ENCODE assay signal across 28 cellular contexts in genomic region chr3:37417297-37418082, GRCh38.
"Had no signal": no experiment of that assay in that cellular context is flagged by ENCODE, and none has a peak within 500 bp of the region (broad histone marks: within the 10 kb centered on the region; RNA-seq: fewer than 3 reads in every experiment).

No MANE protein-coding gene starts in this region.

- H3K4me3 ChIP-seq: coronary artery, esophagus squamous epithelium, gastrocnemius medialis, heart left ventricle, lung, smooth muscle cell, thyroid gland, vagina had no signal

- H3K4me2 ChIP-seq: smooth muscle cell had no signal

- H3K9ac ChIP-seq: parathyroid adenoma had no signal

- H3K27me3 Mint-ChIP-seq: memory B cell; progenitor cell of endocrine pancreas; stimulated activated naive CD8-positive, alpha-beta T cell treated with anti-CD3 and anti-CD28 coated beads, Interleukin-15, amount 100 ng/mL, for 72 hours had no signal

- DNase-seq: dermis blood vessel endothelial cell; effector memory CD4-positive, alpha-beta T cell; erythroblast; esophagus squamous epithelium; gastrocnemius medialis; heart left ventricle; hippocampal formation; islet precursor cell; kidney glomerular epithelial cell; left colon; left ventricle myocardium superior; natural killer cell; stimulated activated CD4-positive, alpha-beta T cell treated with anti-CD3 and anti-CD28 coated beads, Interleukin-12 subunit alpha, Interleukin-12 subunit beta, amount 100 ng/mL, for 4 hours; stimulated activated CD4-positive, alpha-beta T cell treated with anti-CD3 and anti-CD28 coated beads, Interleukin-1b, Interleukin-23, amount 100 ng/mL, for 48 hours; stimulated activated CD4-positive, alpha-beta T cell treated with anti-CD3 and anti-CD28 coated beads, Interleukin-4, amount 100 ng/mL, for 1 hour; stimulated activated CD8-positive, alpha-beta memory T cell treated with anti-CD3 and anti-CD28 coated beads, Interleukin-4, amount 100 ng/mL, for 48 hours; stimulated activated naive CD4-positive, alpha-beta T cell; stimulated activated naive CD8-positive, alpha-beta T cell treated with anti-CD3 and anti-CD28 coated beads, Interleukin-15, amount 100 ng/mL, for 72 hours; thyroid gland; trophoblast cell had no signal

- H3K79me2 ChIP-seq: parathyroid adenoma had no signal

- H3K27ac ChIP-seq: coronary artery, esophagus squamous epithelium, gastrocnemius medialis, heart left ventricle, parathyroid adenoma, thyroid gland, vagina had no signal

- H3K27me3 ChIP-seq: esophagus squamous epithelium, gastrocnemius medialis, heart left ventricle, thyroid gland, vagina had no signal

- H3K4me1 Mint-ChIP-seq: memory B cell; natural killer cell; stimulated activated naive CD8-positive, alpha-beta T cell treated with anti-CD3 and anti-CD28 coated beads, Interleukin-15, amount 100 ng/mL, for 72 hours had no signal

- H2AFZ ChIP-seq: parathyroid adenoma had no signal

- H3K4me3 Mint-ChIP-seq: memory B cell; natural killer cell; stimulated activated naive CD8-positive, alpha-beta T cell treated with anti-CD3 and anti-CD28 coated beads, Interleukin-15, amount 100 ng/mL, for 72 hours had no signal

- H3K27ac Mint-ChIP-seq: memory B cell; natural killer cell; progenitor cell of endocrine pancreas; stimulated activated naive CD8-positive, alpha-beta T cell treated with anti-CD3 and anti-CD28 coated beads, Interleukin-15, amount 100 ng/mL, for 72 hours had no signal

- ATAC-seq: gastrocnemius medialis; heart left ventricle; left colon; left ventricle myocardium superior; natural killer cell; sciatic nerve; stimulated activated naive CD8-positive, alpha-beta T cell treated with anti-CD3 and anti-CD28 coated beads, Interleukin-15, amount 100 ng/mL, for 72 hours had no signal

- H3K4me1 ChIP-seq: esophagus squamous epithelium, gastrocnemius medialis, heart left ventricle, parathyroid adenoma, thyroid gland, vagina had no signal

- H3K9me3 ChIP-seq: thyroid gland had no signal
